39 cellular contexts compared by ENCODE assay signal in the genomic region with DNA sequence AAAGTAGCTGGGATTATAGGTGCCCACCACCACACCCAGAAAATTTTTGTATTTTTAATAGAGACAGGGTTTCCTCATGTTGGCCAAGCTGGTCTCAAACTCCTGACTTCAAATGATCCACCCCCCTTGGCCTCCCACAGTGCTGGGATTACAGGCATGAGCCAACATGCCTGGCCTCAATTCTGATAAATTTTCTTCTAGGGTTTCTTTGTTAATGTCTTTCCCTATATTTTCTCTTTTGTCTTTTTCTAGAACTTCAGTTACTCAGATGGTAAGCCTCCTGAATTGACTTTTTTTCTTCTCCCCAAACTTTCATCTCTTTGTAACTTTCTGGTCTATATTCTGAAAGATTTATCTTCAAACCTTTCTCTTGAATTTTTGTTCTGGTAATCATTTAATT. TPM values are rescaled to one million over a fixed set of nuclear protein-coding genes. Genes with fewer than 3 reads are reported as not detected.
"Had no signal": no experiment of that assay in that cellular context is flagged by ENCODE, and none has a peak within 500 bp of the region (broad histone marks: within the 10 kb centered on the region; RNA-seq: fewer than 3 reads in every experiment).

No MANE protein-coding gene starts in this region.

- H3K36me3 Mint-ChIP-seq: activated CD4-positive, alpha-beta memory T cell treated with anti-CD3 and anti-CD28 coated beads for 36 hours had no signal

- H3K4me3 Mint-ChIP-seq: activated B cell treated with CpG ODN at 0.5 μM for 24 hours; activated CD4-positive, alpha-beta memory T cell treated with anti-CD3 and anti-CD28 coated beads for 36 hours; activated CD4-positive, alpha-beta T cell treated with anti-CD3 and anti-CD28 coated beads, Interleukin-2, amount 10 ng/mL, durations not matched to agents 24 days and 14 days; activated CD8-positive, alpha-beta T cell treated with anti-CD3 and anti-CD28 coated beads for 36 hours; activated naive CD4-positive, alpha-beta T cell treated with anti-CD3 and anti-CD28 coated beads for 36 hours; activated naive CD8-positive, alpha-beta T cell treated with anti-CD3 and anti-CD28 coated beads for 36 hours; activated T-cell treated with anti-CD3 and anti-CD28 coated beads, Interleukin-2, amount 50 U/mL, for 4 hours; activated T-cell treated with anti-CD3 and anti-CD28 coated beads, Interleukin-2, amount 50 U/mL, for 72 hours; activated T-helper 1 cell treated with anti-CD3 and anti-CD28 coated beads, Interleukin-12 subunit alpha, Interleukin-12 subunit beta, Interleukin-2, Interleukin-4 antibody, amounts not matched to agents 30 ng/mL and 10 ng/mL and 1 ng/mL, durations not matched to agents 14 hours and 24 hours and 36 hours; activated T-helper 17 cell treated with anti-CD3 and anti-CD28 coated beads, Interleukin-2, amount 50 U/mL, for 72 hours; central memory CD8-positive, alpha-beta T cell; T-helper 1 cell treated with Interleukin-12 subunit alpha and Interleukin-12 subunit beta and Interleukin-4 antibody, amounts not matched to agents 30 μg/mL and 1 μg/mL, for 36 hours; T-helper 2 cell treated with Interferon-gamma antibody and Interleukin-4, amounts not matched to agents 5 μg/mL and 100 μg/mL, for 36 hours had no signal

- H3K4me1 Mint-ChIP-seq: activated CD4-positive, alpha-beta T cell treated with anti-CD3 and anti-CD28 coated beads, Interleukin-2, amount 10 ng/mL, durations not matched to agents 24 days and 14 days; activated T-helper 17 cell treated with anti-CD3 and anti-CD28 coated beads, Interleukin-2, amount 50 U/mL, for 72 hours; central memory CD8-positive, alpha-beta T cell had no signal

- H3K4me1 ChIP-seq: body of pancreas had no signal

- H3K4me3 ChIP-seq: adrenal gland, body of pancreas, cardiac muscle cell had no signal

- H3K9me3 Mint-ChIP-seq: activated B cell treated with CpG ODN at 0.5 μM for 24 hours; activated CD4-positive, alpha-beta memory T cell treated with anti-CD3 and anti-CD28 coated beads for 36 hours; activated CD4-positive, alpha-beta T cell treated with anti-CD3 and anti-CD28 coated beads, Interleukin-2, amount 10 ng/mL, durations not matched to agents 24 days and 14 days; activated CD8-positive, alpha-beta T cell treated with anti-CD3 and anti-CD28 coated beads for 36 hours; activated naive CD4-positive, alpha-beta T cell treated with anti-CD3 and anti-CD28 coated beads for 36 hours; activated naive CD8-positive, alpha-beta T cell treated with anti-CD3 and anti-CD28 coated beads for 36 hours; activated T-cell treated with anti-CD3 and anti-CD28 coated beads, Interleukin-2, amount 50 U/mL, for 4 hours; activated T-cell treated with anti-CD3 and anti-CD28 coated beads, Interleukin-2, amount 50 U/mL, for 72 hours; activated T-helper 1 cell treated with anti-CD3 and anti-CD28 coated beads, Interleukin-12 subunit alpha, Interleukin-12 subunit beta, Interleukin-2, Interleukin-4 antibody, amounts not matched to agents 30 ng/mL and 10 ng/mL and 1 ng/mL, durations not matched to agents 14 hours and 24 hours and 36 hours; activated T-helper 17 cell treated with anti-CD3 and anti-CD28 coated beads, Interleukin-2, amount 50 U/mL, for 72 hours; central memory CD8-positive, alpha-beta T cell; T-helper 1 cell treated with Interleukin-12 subunit alpha and Interleukin-12 subunit beta and Interleukin-4 antibody, amounts not matched to agents 30 μg/mL and 1 μg/mL, for 36 hours; T-helper 2 cell treated with Interferon-gamma antibody and Interleukin-4, amounts not matched to agents 5 μg/mL and 100 μg/mL, for 36 hours had no signal

- H3K36me3 ChIP-seq: adrenal gland, brain microvascular endothelial cell, cardiac muscle cell had no signal

- H3K27ac Mint-ChIP-seq: activated B cell treated with CpG ODN at 0.5 μM for 24 hours; activated CD4-positive, alpha-beta memory T cell treated with anti-CD3 and anti-CD28 coated beads for 36 hours; activated CD4-positive, alpha-beta T cell treated with anti-CD3 and anti-CD28 coated beads, Interleukin-2, amount 10 ng/mL, durations not matched to agents 24 days and 14 days; activated CD8-positive, alpha-beta T cell treated with anti-CD3 and anti-CD28 coated beads for 36 hours; activated naive CD4-positive, alpha-beta T cell treated with anti-CD3 and anti-CD28 coated beads for 36 hours; activated naive CD4-positive, alpha-beta T cell treated with anti-CD3 and anti-CD28 coated beads, Interleukin-2, amount 50 U/mL, for 72 hours; activated naive CD8-positive, alpha-beta T cell treated with anti-CD3 and anti-CD28 coated beads for 36 hours; activated T-cell treated with anti-CD3 and anti-CD28 coated beads, Interleukin-2, amount 50 U/mL, for 72 hours; activated T-helper 1 cell treated with anti-CD3 and anti-CD28 coated beads, Interleukin-12 subunit alpha, Interleukin-12 subunit beta, Interleukin-2, Interleukin-4 antibody, amounts not matched to agents 30 ng/mL and 10 ng/mL and 1 ng/mL, durations not matched to agents 14 hours and 24 hours and 36 hours; activated T-helper 17 cell treated with anti-CD3 and anti-CD28 coated beads, Interleukin-2, amount 50 U/mL, for 72 hours; T-helper 1 cell treated with Interleukin-12 subunit alpha and Interleukin-12 subunit beta and Interleukin-4 antibody, amounts not matched to agents 30 μg/mL and 1 μg/mL, for 36 hours; T-helper 2 cell treated with Interferon-gamma antibody and Interleukin-4, amounts not matched to agents 5 μg/mL and 100 μg/mL, for 36 hours had no signal

- ATAC-seq: activated CD8-positive, alpha-beta T cell treated with anti-CD3 and anti-CD28 coated beads for 36 hours; activated naive CD4-positive, alpha-beta T cell treated with anti-CD3 and anti-CD28 coated beads, Interleukin-2, amount 50 U/mL, for 72 hours; activated T-cell treated with anti-CD3 and anti-CD28 coated beads, Interleukin-2, amount 50 U/mL, for 4 hours; activated T-cell treated with anti-CD3 and anti-CD28 coated beads, Interleukin-2, amount 50 U/mL, for 72 hours; activated T-helper 17 cell treated with anti-CD3 and anti-CD28 coated beads, Interleukin-2, amount 50 U/mL, for 72 hours; body of pancreas had no signal

- DNase-seq: activated B cell treated with CpG ODN at 0.5 μM for 24 hours; activated CD4-positive, alpha-beta memory T cell treated with anti-CD3 and anti-CD28 coated beads for 36 hours; activated CD4-positive, alpha-beta T cell treated with anti-CD3 and anti-CD28 coated beads, Interleukin-2, amount 10 ng/mL, durations not matched to agents 24 days and 14 days; activated CD4-positive, alpha-beta T cell treated with anti-CD3 and anti-CD28 coated beads, Interleukin-2, amount 50 U/mL, for 1 hour; activated CD4-positive, alpha-beta T cell treated with anti-CD3 and anti-CD28 coated beads, Interleukin-2, amount 50 U/mL, for 4 hours; activated CD4-positive, CD25-positive, alpha-beta regulatory T cell treated with anti-CD3 and anti-CD28 coated beads, Interleukin-2, amount 50 U/mL, for 72 hours; activated CD8-positive, alpha-beta memory T cell treated with anti-CD3 and anti-CD28 coated beads, Interleukin-2, amount 50 U/mL, for 4 hours; activated CD8-positive, alpha-beta T cell treated with anti-CD3 and anti-CD28 coated beads for 36 hours; activated effector memory CD4-positive, alpha-beta T cell treated with anti-CD3 and anti-CD28 coated beads, Interleukin-2, amount 50 U/mL, for 16 hours; activated gamma-delta T cell treated with Interleukin-2 at 50 U/mL for 16 hours; activated naive CD4-positive, alpha-beta T cell; activated naive CD4-positive, alpha-beta T cell treated with anti-CD3 and anti-CD28 coated beads for 36 hours; activated naive CD4-positive, alpha-beta T cell treated with anti-CD3 and anti-CD28 coated beads, Interleukin-2, amount 50 U/mL, for 16 hours; activated naive CD8-positive, alpha-beta T cell treated with anti-CD3 and anti-CD28 coated beads for 36 hours; activated T-cell treated with anti-CD3 and anti-CD28 coated beads for 4 hours; activated T-cell treated with anti-CD3 and anti-CD28 coated beads, Interleukin-2, amount 50 U/mL, for 1 hour; activated T-cell treated with anti-CD3 and anti-CD28 coated beads, Interleukin-2, amount 50 U/mL, for 4 hours; activated T-cell treated with anti-CD3 and anti-CD28 coated beads, Interleukin-2, amount 50 U/mL, for 72 hours; adrenal gland; amniotic stem cell; aorta; body of pancreas; brain microvascular endothelial cell; caudate nucleus; cerebellar nuclear complex; SW 1271; T-helper 1 cell; T-helper 2 cell; T-helper 9 cell had no signal

- H3K27me3 ChIP-seq: adrenal gland, body of pancreas, brain microvascular endothelial cell, cardiac muscle cell had no signal

- H3K27ac ChIP-seq: adrenal gland, body of pancreas, brain microvascular endothelial cell, cardiac muscle cell, VCaP had no signal

RNA-seq across cellular contexts. Expression of a gene that starts 51.3 kb away (rescaled TPM):
- total RNA-seq: activated B cell treated with CpG ODN at 0.5 μM for 24 hours; activated CD4-positive, alpha-beta memory T cell treated with anti-CD3 and anti-CD28 coated beads for 36 hours; activated CD4-positive, alpha-beta T cell treated with anti-CD3 and anti-CD28 coated beads, Interleukin-2, amount 10 ng/mL, durations not matched to agents 24 days and 14 days; activated CD8-positive, alpha-beta memory T cell treated with anti-CD3 and anti-CD28 coated beads for 36 hours; activated naive CD8-positive, alpha-beta T cell treated with anti-CD3 and anti-CD28 coated beads for 36 hours; activated T-cell treated with anti-CD3 and anti-CD28 coated beads, Interleukin-2, amount 50 U/mL, for 4 hours; activated T-helper 1 cell treated with anti-CD3 and anti-CD28 coated beads, Interleukin-12 subunit alpha, Interleukin-12 subunit beta, Interleukin-2, Interleukin-4 antibody, amounts not matched to agents 30 ng/mL and 10 ng/mL and 1 ng/mL, durations not matched to agents 14 hours and 24 hours and 36 hours; activated T-helper 17 cell treated with anti-CD3 and anti-CD28 coated beads, Interleukin-2, amount 50 U/mL, for 72 hours; adrenal gland; aorta; astrocyte; cardiac muscle cell had no signal
- polyA plus RNA-seq: aorta, cardiac muscle cell had no signal
